1 cellular context compared by ENCODE assay signal in genomic region chr15:40108855-40109735, GRCh38.
TF ChIP-seq lines count a peak whose summit lies in the region.

BMF (minus strand) TSS chr15:40108879; CDS start chr15:40106086, 2,793 bp downstream.

TF ChIP-seq in HepG2, 621 proteins besides CTCF, POLR2A, EP300 and RAD21 (continued from another document and continues in another):
- TF ChIP-seq, protein P1, sequence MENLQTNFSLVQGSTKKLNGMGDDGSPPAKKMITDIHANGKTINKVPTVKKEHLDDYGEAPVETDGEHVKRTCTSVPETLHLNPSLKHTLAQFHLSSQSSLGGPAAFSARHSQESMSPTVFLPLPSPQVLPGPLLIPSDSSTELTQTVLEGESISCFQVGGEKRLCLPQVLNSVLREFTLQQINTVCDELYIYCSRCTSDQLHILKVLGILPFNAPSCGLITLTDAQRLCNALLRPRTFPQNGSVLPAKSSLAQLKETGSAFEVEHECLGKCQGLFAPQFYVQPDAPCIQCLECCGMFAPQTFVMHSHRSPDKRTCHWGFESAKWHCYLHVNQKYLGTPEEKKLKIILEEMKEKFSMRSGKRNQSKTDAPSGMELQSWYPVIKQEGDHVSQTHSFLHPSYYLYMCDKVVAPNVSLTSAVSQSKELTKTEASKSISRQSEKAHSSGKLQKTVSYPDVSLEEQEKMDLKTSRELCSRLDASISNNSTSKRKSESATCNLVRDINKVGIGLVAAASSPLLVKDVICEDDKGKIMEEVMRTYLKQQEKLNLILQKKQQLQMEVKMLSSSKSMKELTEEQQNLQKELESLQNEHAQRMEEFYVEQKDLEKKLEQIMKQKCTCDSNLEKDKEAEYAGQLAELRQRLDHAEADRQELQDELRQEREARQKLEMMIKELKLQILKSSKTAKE (CRISPR knock-in tag; IDR thresholded peaks at IDR 0.05; ENCODE audit: borderline replicate concordance) = peak; percentile 45; the same call in 1 of the 2 replicates
- TF ChIP-seq, protein P2, sequence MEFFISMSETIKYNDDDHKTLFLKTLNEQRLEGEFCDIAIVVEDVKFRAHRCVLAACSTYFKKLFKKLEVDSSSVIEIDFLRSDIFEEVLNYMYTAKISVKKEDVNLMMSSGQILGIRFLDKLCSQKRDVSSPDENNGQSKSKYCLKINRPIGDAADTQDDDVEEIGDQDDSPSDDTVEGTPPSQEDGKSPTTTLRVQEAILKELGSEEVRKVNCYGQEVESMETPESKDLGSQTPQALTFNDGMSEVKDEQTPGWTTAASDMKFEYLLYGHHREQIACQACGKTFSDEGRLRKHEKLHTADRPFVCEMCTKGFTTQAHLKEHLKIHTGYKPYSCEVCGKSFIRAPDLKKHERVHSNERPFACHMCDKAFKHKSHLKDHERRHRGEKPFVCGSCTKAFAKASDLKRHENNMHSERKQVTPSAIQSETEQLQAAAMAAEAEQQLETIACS (CRISPR knock-in tag; IDR thresholded peaks at IDR 0.05) = no peak
- TF ChIP-seq ZNF460 (CRISPR knock-in tag; IDR thresholded peaks at IDR 0.05; ENCODE audit: borderline replicate concordance) = no peak; the same call in 1 of the 2 replicates
- TF ChIP-seq LBX2 (CRISPR knock-in tag; IDR thresholded peaks at IDR 0.05; ENCODE audit: borderline replicate concordance) = no peak
- TF ChIP-seq ZNF253 (CRISPR knock-in tag; IDR thresholded peaks at IDR 0.05; ENCODE audit: borderline replicate concordance) = no peak
- no peak for TF ChIP-seq NKX3-1 (CRISPR knock-in tag; IDR thresholded peaks at IDR 0.05)
- no peak for TF ChIP-seq ZNF33A (CRISPR knock-in tag; IDR thresholded peaks at IDR 0.05; ENCODE audit: borderline replicate concordance)
- peak; percentile 70; the same call in 1 of the 2 replicates for TF ChIP-seq ZNF343 (CRISPR knock-in tag; IDR thresholded peaks at IDR 0.05)
- 0 out of 2 replicates have a peak, but pooled peaks have one; percentile 35 for TF ChIP-seq SP2 (CRISPR knock-in tag; IDR thresholded peaks at IDR 0.05)
- TF ChIP-seq, protein P3, sequence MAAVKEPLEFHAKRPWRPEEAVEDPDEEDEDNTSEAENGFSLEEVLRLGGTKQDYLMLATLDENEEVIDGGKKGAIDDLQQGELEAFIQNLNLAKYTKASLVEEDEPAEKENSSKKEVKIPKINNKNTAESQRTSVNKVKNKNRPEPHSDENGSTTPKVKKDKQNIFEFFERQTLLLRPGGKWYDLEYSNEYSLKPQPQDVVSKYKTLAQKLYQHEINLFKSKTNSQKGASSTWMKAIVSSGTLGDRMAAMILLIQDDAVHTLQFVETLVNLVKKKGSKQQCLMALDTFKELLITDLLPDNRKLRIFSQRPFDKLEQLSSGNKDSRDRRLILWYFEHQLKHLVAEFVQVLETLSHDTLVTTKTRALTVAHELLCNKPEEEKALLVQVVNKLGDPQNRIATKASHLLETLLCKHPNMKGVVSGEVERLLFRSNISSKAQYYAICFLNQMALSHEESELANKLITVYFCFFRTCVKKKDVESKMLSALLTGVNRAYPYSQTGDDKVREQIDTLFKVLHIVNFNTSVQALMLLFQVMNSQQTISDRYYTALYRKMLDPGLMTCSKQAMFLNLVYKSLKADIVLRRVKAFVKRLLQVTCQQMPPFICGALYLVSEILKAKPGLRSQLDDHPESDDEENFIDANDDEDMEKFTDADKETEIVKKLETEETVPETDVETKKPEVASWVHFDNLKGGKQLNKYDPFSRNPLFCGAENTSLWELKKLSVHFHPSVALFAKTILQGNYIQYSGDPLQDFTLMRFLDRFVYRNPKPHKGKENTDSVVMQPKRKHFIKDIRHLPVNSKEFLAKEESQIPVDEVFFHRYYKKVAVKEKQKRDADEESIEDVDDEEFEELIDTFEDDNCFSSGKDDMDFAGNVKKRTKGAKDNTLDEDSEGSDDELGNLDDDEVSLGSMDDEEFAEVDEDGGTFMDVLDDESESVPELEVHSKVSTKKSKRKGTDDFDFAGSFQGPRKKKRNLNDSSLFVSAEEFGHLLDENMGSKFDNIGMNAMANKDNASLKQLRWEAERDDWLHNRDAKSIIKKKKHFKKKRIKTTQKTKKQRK (IDR thresholded peaks at IDR 0.05; ENCODE audit: low read length) = no peak
- TF ChIP-seq, protein P4, sequence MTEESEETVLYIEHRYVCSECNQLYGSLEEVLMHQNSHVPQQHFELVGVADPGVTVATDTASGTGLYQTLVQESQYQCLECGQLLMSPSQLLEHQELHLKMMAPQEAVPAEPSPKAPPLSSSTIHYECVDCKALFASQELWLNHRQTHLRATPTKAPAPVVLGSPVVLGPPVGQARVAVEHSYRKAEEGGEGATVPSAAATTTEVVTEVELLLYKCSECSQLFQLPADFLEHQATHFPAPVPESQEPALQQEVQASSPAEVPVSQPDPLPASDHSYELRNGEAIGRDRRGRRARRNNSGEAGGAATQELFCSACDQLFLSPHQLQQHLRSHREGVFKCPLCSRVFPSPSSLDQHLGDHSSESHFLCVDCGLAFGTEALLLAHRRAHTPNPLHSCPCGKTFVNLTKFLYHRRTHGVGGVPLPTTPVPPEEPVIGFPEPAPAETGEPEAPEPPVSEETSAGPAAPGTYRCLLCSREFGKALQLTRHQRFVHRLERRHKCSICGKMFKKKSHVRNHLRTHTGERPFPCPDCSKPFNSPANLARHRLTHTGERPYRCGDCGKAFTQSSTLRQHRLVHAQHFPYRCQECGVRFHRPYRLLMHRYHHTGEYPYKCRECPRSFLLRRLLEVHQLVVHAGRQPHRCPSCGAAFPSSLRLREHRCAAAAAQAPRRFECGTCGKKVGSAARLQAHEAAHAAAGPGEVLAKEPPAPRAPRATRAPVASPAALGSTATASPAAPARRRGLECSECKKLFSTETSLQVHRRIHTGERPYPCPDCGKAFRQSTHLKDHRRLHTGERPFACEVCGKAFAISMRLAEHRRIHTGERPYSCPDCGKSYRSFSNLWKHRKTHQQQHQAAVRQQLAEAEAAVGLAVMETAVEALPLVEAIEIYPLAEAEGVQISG (CRISPR knock-in tag; IDR thresholded peaks at IDR 0.05) = peak; percentile 62
- no peak for TF ChIP-seq SSRP1 (CRISPR knock-in tag; IDR thresholded peaks at IDR 0.05)
- TF ChIP-seq ATM (IDR thresholded peaks at IDR 0.05; ENCODE audit: borderline replicate concordance) = no peak
- 0 out of 2 replicates have a peak, but pooled peaks have one; percentile 24 for TF ChIP-seq ZNF263 (CRISPR knock-in tag; IDR thresholded peaks at IDR 0.05)
- no peak for TF ChIP-seq NR1H2 (CRISPR knock-in tag; IDR thresholded peaks at IDR 0.05; ENCODE audit: borderline replicate concordance, low read depth)
- 0 out of 2 replicates have a peak, but pooled peaks have one; percentile 35 for TF ChIP-seq HMGXB3 (CRISPR knock-in tag; IDR thresholded peaks at IDR 0.05; ENCODE audit: borderline replicate concordance)
- TF ChIP-seq U2AF1 (optimal IDR thresholded peaks at IDR 0.05; ENCODE audit: low read depth, low read length) = no peak
- peak; percentile 78 for TF ChIP-seq KDM2A (CRISPR knock-in tag; IDR thresholded peaks at IDR 0.05; ENCODE audit: borderline replicate concordance, low read depth)
- no peak for TF ChIP-seq ZZZ3 (CRISPR knock-in tag; IDR thresholded peaks at IDR 0.05; ENCODE audit: borderline replicate concordance)
- no peak for TF ChIP-seq PBX3 (CRISPR knock-in tag; IDR thresholded peaks at IDR 0.05; ENCODE audit: borderline replicate concordance)
- TF ChIP-seq ZKSCAN1 (IDR thresholded peaks at IDR 0.05; ENCODE audit: low read length) = no peak
- TF ChIP-seq ZNF768 (CRISPR knock-in tag; IDR thresholded peaks at IDR 0.05) = no peak
- peak; percentile 85 for TF ChIP-seq HOXA5 (CRISPR knock-in tag; IDR thresholded peaks at IDR 0.05)
- peak; percentile 55; the same call in 1 of the 2 replicates for TF ChIP-seq ZNF441 (CRISPR knock-in tag; IDR thresholded peaks at IDR 0.05; ENCODE audit: borderline replicate concordance)
- TF ChIP-seq ZNF7 (CRISPR knock-in tag; IDR thresholded peaks at IDR 0.05) = no peak
- TF ChIP-seq MYPOP (CRISPR knock-in tag; IDR thresholded peaks at IDR 0.05) = peak; percentile 72; the same call in 1 of the 2 replicates
- no peak for TF ChIP-seq NFE2L1 (CRISPR knock-in tag; IDR thresholded peaks at IDR 0.05; ENCODE audit: borderline replicate concordance)
- TF ChIP-seq, protein P5, sequence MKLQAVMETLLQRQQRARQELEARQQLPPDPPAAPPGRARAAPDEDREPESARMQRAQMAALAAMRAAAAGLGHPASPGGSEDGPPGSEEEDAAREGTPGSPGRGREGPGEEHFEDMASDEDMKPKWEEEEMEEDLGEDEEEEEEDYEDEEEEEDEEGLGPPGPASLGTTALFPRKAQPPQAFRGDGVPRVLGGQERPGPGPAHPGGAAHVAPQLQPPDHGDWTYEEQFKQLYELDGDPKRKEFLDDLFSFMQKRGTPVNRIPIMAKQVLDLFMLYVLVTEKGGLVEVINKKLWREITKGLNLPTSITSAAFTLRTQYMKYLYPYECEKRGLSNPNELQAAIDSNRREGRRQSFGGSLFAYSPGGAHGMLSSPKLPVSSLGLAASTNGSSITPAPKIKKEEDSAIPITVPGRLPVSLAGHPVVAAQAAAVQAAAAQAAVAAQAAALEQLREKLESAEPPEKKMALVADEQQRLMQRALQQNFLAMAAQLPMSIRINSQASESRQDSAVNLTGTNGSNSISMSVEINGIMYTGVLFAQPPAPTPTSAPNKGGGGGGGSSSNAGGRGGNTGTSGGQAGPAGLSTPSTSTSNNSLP (IDR thresholded peaks at IDR 0.05; ENCODE audit: low read depth, low read length) = peak; percentile 49; the same call in 1 of the 2 replicates
- no peak for TF ChIP-seq SNAPC4 (CRISPR knock-in tag; IDR thresholded peaks at IDR 0.05)
- TF ChIP-seq EED (CRISPR knock-in tag; IDR thresholded peaks at IDR 0.05) = no peak
